Comparison of ENCODE assay signal across 14 cellular contexts in genomic region chr15:42344763-42345162, GRCh38. TPM values are rescaled to one million over a fixed set of nuclear protein-coding genes. Genes with fewer than 3 reads are reported as not detected.
DNase-seq lines count a peak whose midpoint lies in the region; ATAC-seq, FAIRE-seq and TF ChIP-seq lines count a peak whose summit lies in the region.
"Had no signal": no experiment of that assay in that cellular context is flagged by ENCODE, and none has a peak within 500 bp of the region (broad histone marks: within the 10 kb centered on the region; RNA-seq: fewer than 3 reads in every experiment).

No MANE protein-coding gene starts in this region.

- FAIRE-seq in frontal cortex (lab: Jason Lieb, UNC) = no peak

- H3K27me3 ChIP-seq in BJ (ENCODE audit: control insufficient read depth, insufficient read depth, low read length) = no peaks in the 10 kb centered on the region

- POLR2A ChIA-PET in BJ (lab: Charles Lee) = no interaction called here

- H3K4me3 ChIP-seq in BJ (ENCODE audit: low read depth, low read length) = no peak overlapping the region
- H3K4me3 ChIP-seq: lung had no signal

- DNase-seq in BJ (ENCODE audit: low read depth) (peak; percentile 58), NOMO-1 (lab: John Stamatoyannopoulos, UW; ENCODE audit: unreplicated experiment in 2 of 2) (peak; percentile 30 to 56), dermis microvascular lymphatic vessel endothelial cell (ENCODE audit: low read depth in 2 of 2) (peak; percentile 11 to 69), lung microvascular endothelial cell (ENCODE audit: low read depth in 2 of 2) (peak; percentile 47 to 76), pons (ENCODE audit: low spot score) (no peak), frontal cortex (ENCODE audit: low spot score in 2 of 2) (no peak)
- no peak for DNase-seq in stimulated activated naive CD4-positive, alpha-beta T cell (lab: John Stamatoyannopoulos, UW)
- DNase-seq: glutamatergic neuron; NCI-H69; occipital lobe; stimulated activated CD4-positive, alpha-beta T cell treated with anti-CD3 and anti-CD28 coated beads, Interleukin-2, amount 100 ng/mL, for 24 hours; stimulated activated naive CD4-positive, alpha-beta T cell treated with Interleukin-2 at 50 U/mL for 16 hours had no signal

- TF ChIP-seq CTCF in BJ (IDR thresholded peaks at IDR 0.05; ENCODE audit: insufficient read depth, low read depth, low read length) = no peak

- peaks cover 3% of the 10 kb centered on the region for H3K36me3 ChIP-seq in BJ (ENCODE audit: control insufficient read depth, insufficient read depth, low read length)

- ATAC-seq in HG03354 (IDR thresholded peaks at IDR 0.05; ENCODE audit: poor library complexity, severe bottlenecking, unreplicated experiment) = no peak

- CTCF ChIA-PET in BJ (lab: Yijun Ruan, JAX) = no interaction called here

RNA-seq across cellular contexts. Expression of gene CAPN3, which starts 14.5 kb away (rescaled TPM):
- 5.3 and 6.6 TPM in 2 replicates for polyA plus RNA-seq in BJ (2011; rRNA removed)
- polyA minus RNA-seq in BJ (2011; rRNA and poly(A)+ RNA removed) = 1.0 and 1.1 TPM in 2 replicates
- total RNA-seq in dermis microvascular lymphatic vessel endothelial cell = 0.13 and 0.76 TPM in 2 replicates
- 0.22 and 0.60 TPM in 2 replicates for total RNA-seq in lung microvascular endothelial cell
- total RNA-seq in frontal cortex = 2.0 TPM

Comparison
In these comparisons a context has a peak if more than half of its experiments do, and no peak if none do; other contexts are left out.
1. DNase-seq: peak in BJ (single experiment), NOMO-1 (2 of 2), dermis microvascular lymphatic vessel endothelial cell (2 of 2) and lung microvascular endothelial cell (2 of 2); none in pons (single experiment), stimulated activated naive CD4-positive, alpha-beta T cell (0 of 6) and frontal cortex (0 of 2).